ENCODE assay signal across 13 cellular contexts in genomic region chr11:1060885-1061616, GRCh38. TPM values are rescaled to one million over a fixed set of nuclear protein-coding genes. Genes with fewer than 3 reads are reported as not detected.
DNase-seq lines count a peak whose midpoint lies in the region; ATAC-seq, FAIRE-seq and TF ChIP-seq lines count a peak whose summit lies in the region.
"Had no signal": no experiment of that assay in that cellular context is flagged by ENCODE, and none has a peak within 500 bp of the region (broad histone marks: within the 10 kb centered on the region; RNA-seq: fewer than 3 reads in every experiment).

No MANE protein-coding gene starts in this region.

- H3K27ac ChIP-seq in mammary epithelial cell (ENCODE audit: insufficient read depth, low read depth, low read length) (peak overlapping the region; percentile 2), kidney (ENCODE audit: low read depth in 2 of 2, low read length in 2 of 2) (no peak overlapping the region)

- no peaks in the 10 kb centered on the region for H3K4me1 Mint-ChIP-seq in activated CD8-positive, alpha-beta memory T cell treated with anti-CD3 and anti-CD28 coated beads, Interleukin-2, amount 10 ng/mL, durations not matched to agents 7 days and 5 days

- TF ChIP-seq CTCF in mammary epithelial cell (conservative IDR thresholded peaks at IDR 0.05 in 1 of 2, IDR thresholded peaks at IDR 0.05 in 1 of 2; ENCODE audit: extremely low read depth in 1 of 2, insufficient read depth in 1 of 2, low read depth in 1 of 2, low read length in 2 of 2) (no peak), kidney (IDR thresholded peaks at IDR 0.05; ENCODE audit: borderline replicate concordance, extremely low read depth, insufficient read depth) (no peak)

- peaks cover 8% of the 10 kb centered on the region for H3K9me3 ChIP-seq in mammary epithelial cell (replicated peaks; ENCODE audit: insufficient read depth, low read length)
- H3K9me3 ChIP-seq in kidney (ENCODE audit: control insufficient read depth in 1 of 2, low read length in 2 of 2): peaks cover 0 to 6% of the 10 kb centered on the region in 2 donors

- peaks cover 10% of the 10 kb centered on the region for H3K4me1 ChIP-seq in mammary epithelial cell (ENCODE audit: insufficient read depth, low read length)
- no peaks in the 10 kb centered on the region for H3K4me1 ChIP-seq in kidney (ENCODE audit: control insufficient read depth in 1 of 2, insufficient read depth in 1 of 2, low read depth in 1 of 2, low read length in 2 of 2)

- H3K9ac ChIP-seq in mammary epithelial cell (ENCODE audit: insufficient read depth, low read length) (no peak overlapping the region), kidney (ENCODE audit: low read length in 2 of 2) (no peak overlapping the region)

- H3K9me3 Mint-ChIP-seq in activated CD8-positive, alpha-beta memory T cell treated with anti-CD3 and anti-CD28 coated beads, Interleukin-2, amount 10 ng/mL, durations not matched to agents 7 days and 5 days (ENCODE audit: low read depth): no peaks in the 10 kb centered on the region

- peaks cover 2% of the 10 kb centered on the region for H3K27me3 ChIP-seq in mammary epithelial cell (ENCODE audit: insufficient read depth, low read length)

- H3K27ac Mint-ChIP-seq in activated CD8-positive, alpha-beta memory T cell treated with anti-CD3 and anti-CD28 coated beads, Interleukin-2, amount 10 ng/mL, durations not matched to agents 7 days and 5 days: no peak overlapping the region
- H3K27ac Mint-ChIP-seq: dendritic cell treated with granulocyte-macrophage colony-stimulating factor and Interleukin-4, amounts not matched to agents 40 ng/mL and 50 ng/mL, for 4 days had no signal

- ATAC-seq in HG02852 (IDR thresholded peaks at IDR 0.05; ENCODE audit: unreplicated experiment): no peak
- no peak for ATAC-seq in activated CD8-positive, alpha-beta memory T cell treated with anti-CD3 and anti-CD28 coated beads, Interleukin-2, amount 10 ng/mL, durations not matched to agents 7 days and 5 days

- no peaks in the 10 kb centered on the region for H3K79me2 ChIP-seq in mammary epithelial cell (ENCODE audit: insufficient read depth, low read length)

- 50% methylated on average over 17 of the region's 17 CpGs for WGBS in mammary epithelial cell (ENCODE audit: low coverage, missing lambda C conversion rate)

- no peak for FAIRE-seq in kidney (lab: Jason Lieb, UNC)
- FAIRE-seq: GM12892, islet of Langerhans had no signal

- H3K27me3 Mint-ChIP-seq in activated CD8-positive, alpha-beta memory T cell treated with anti-CD3 and anti-CD28 coated beads, Interleukin-2, amount 10 ng/mL, durations not matched to agents 7 days and 5 days: peaks cover 23% of the 10 kb centered on the region

- peak; percentile 93 for DNase-seq in A172 (ENCODE audit: low spot score)
- peak; percentile 11 for DNase-seq in HS-5 (ENCODE audit: low read depth)
- DNase-seq in mammary epithelial cell: peak; percentile 46
- peak; percentile 79 for DNase-seq in kidney
- DNase-seq in NCI-H2227 (lab: John Stamatoyannopoulos, UW; ENCODE audit: unreplicated experiment): no peak
- DNase-seq in NCI-H1417 treated with DMSO at 0.1 percent for 48 hours (lab: John Stamatoyannopoulos, UW): no peak
- no peak for DNase-seq in activated CD8-positive, alpha-beta memory T cell treated with anti-CD3 and anti-CD28 coated beads, Interleukin-2, amount 10 ng/mL, durations not matched to agents 7 days and 5 days
- DNase-seq: NCI-H2107 had no signal

- CTCF ChIA-PET in mammary epithelial cell (lab: Charles Lee; ENCODE audit: low non-redundant PET): no interaction called here
- CTCF ChIA-PET in activated CD8-positive, alpha-beta memory T cell treated with anti-CD3 and anti-CD28 coated beads, Interleukin-2, amount 10 ng/mL, durations not matched to agents 7 days and 5 days (lab: Charles Lee): interaction anchor here (1.3 to 1.5 kb wide), 2 partner anchors 10 to 15 kb away, joined by 3 to 8 read pairs; no protein-coding TSS in a partner anchor

- H2AFZ ChIP-seq in mammary epithelial cell (ENCODE audit: low read depth, low read length): peak overlapping the region; percentile 57

- H3K4me3 ChIP-seq in mammary epithelial cell (replicated peaks in 1 of 3; ENCODE audit: insufficient read depth in 1 of 3, low read depth in 2 of 3, low read length in 3 of 3) (no peak overlapping the region), kidney (ENCODE audit: low read length in 2 of 2) (no peak overlapping the region)

- no peaks in the 10 kb centered on the region for H4K20me1 ChIP-seq in mammary epithelial cell (ENCODE audit: insufficient read depth, low read length)

- H3K36me3 Mint-ChIP-seq in activated CD8-positive, alpha-beta memory T cell treated with anti-CD3 and anti-CD28 coated beads, Interleukin-2, amount 10 ng/mL, durations not matched to agents 7 days and 5 days: no peaks in the 10 kb centered on the region

- H3K4me3 Mint-ChIP-seq in activated CD8-positive, alpha-beta memory T cell treated with anti-CD3 and anti-CD28 coated beads, Interleukin-2, amount 10 ng/mL, durations not matched to agents 7 days and 5 days: no peak overlapping the region
- H3K4me3 Mint-ChIP-seq: dendritic cell treated with granulocyte-macrophage colony-stimulating factor and Interleukin-4, amounts not matched to agents 40 ng/mL and 50 ng/mL, for 4 days had no signal

- intact Hi-C loops in mammary epithelial cell (cut with micrococcal nuclease): no loop called here
- intact Hi-C loops in kidney (cut with DNase I): no loop called here

- dilution Hi-C loops in mammary epithelial cell (cut with HindIII; ENCODE audit: low sequenced_read_pairs): no loop called here

- no peaks in the 10 kb centered on the region for H3K36me3 ChIP-seq in mammary epithelial cell (ENCODE audit: insufficient read depth, low read length)
- H3K36me3 ChIP-seq in kidney (ENCODE audit: control insufficient read depth in 1 of 2, insufficient read depth in 2 of 2, low read length in 2 of 2): no peaks in the 10 kb centered on the region

- no TSS peak for BruUV-seq in mammary epithelial cell (replicated peaks; lab: Mats Ljungman, UMichigan)

- H3K4me2 ChIP-seq in mammary epithelial cell (ENCODE audit: insufficient read depth, low read depth, low read length): peak overlapping the region; percentile 3

- in situ Hi-C loops in mammary epithelial cell (cut with MboI; ENCODE audit: low sequenced_read_pairs in 2 of 2): no loop called here

RNA-seq across cellular contexts. Expression of gene MUC2, which starts 13.6 kb away (rescaled TPM):
- not detected in 2 replicates for total RNA-seq in A172 (2014; rRNA removed; shearing (Covaris generic))
- not detected for total RNA-seq in mammary epithelial cell
- polyA plus RNA-seq in mammary epithelial cell: not detected
- polyA minus RNA-seq in mammary epithelial cell: not detected
- not detected for total RNA-seq in kidney
- not detected for polyA plus RNA-seq in kidney (ENCODE audit: insufficient read depth, low read depth, low replicate concordance)
- total RNA-seq in activated CD8-positive, alpha-beta memory T cell treated with anti-CD3 and anti-CD28 coated beads, Interleukin-2, amount 10 ng/mL, durations not matched to agents 7 days and 5 days: not detected
- total RNA-seq: T-helper 1 cell treated with Interleukin-12 subunit alpha and Interleukin-12 subunit beta and Interleukin-4 antibody, amounts not matched to agents 30 ng/mL and 1 ng/mL, for 36 hours had no signal

RNA-seq across cellular contexts. Expression of gene MUC6, which starts 24.5 kb away (rescaled TPM):
- not detected in 2 replicates for total RNA-seq in A172 (2014; rRNA removed; shearing (Covaris generic))
- total RNA-seq in mammary epithelial cell: under 1 TPM in 1 of 2 donors, not detected in 1; under 0.01 TPM
- not detected for polyA plus RNA-seq in mammary epithelial cell
- polyA minus RNA-seq in mammary epithelial cell: not detected
- total RNA-seq in kidney: 3.0 TPM
- 1.1 TPM for polyA plus RNA-seq in kidney (ENCODE audit: insufficient read depth, low read depth, low replicate concordance)
- not detected for total RNA-seq in activated CD8-positive, alpha-beta memory T cell treated with anti-CD3 and anti-CD28 coated beads, Interleukin-2, amount 10 ng/mL, durations not matched to agents 7 days and 5 days
- total RNA-seq: T-helper 1 cell treated with Interleukin-12 subunit alpha and Interleukin-12 subunit beta and Interleukin-4 antibody, amounts not matched to agents 30 ng/mL and 1 ng/mL, for 36 hours had no signal

Comparison
In these comparisons a context has a peak if more than half of its experiments do, and no peak if none do; other contexts are left out.
1. DNase-seq: peak in A172 (single experiment), HS-5 (single experiment), mammary epithelial cell (single experiment) and kidney (single experiment); none in NCI-H2227 (single experiment), NCI-H1417 treated with DMSO at 0.1 percent for 48 hours (single experiment) and activated CD8-positive, alpha-beta memory T cell treated with anti-CD3 and anti-CD28 coated beads, Interleukin-2, amount 10 ng/mL, durations not matched to agents 7 days and 5 days (single experiment).